ENCODE assay signal across 18 cellular contexts in the genomic region with DNA sequence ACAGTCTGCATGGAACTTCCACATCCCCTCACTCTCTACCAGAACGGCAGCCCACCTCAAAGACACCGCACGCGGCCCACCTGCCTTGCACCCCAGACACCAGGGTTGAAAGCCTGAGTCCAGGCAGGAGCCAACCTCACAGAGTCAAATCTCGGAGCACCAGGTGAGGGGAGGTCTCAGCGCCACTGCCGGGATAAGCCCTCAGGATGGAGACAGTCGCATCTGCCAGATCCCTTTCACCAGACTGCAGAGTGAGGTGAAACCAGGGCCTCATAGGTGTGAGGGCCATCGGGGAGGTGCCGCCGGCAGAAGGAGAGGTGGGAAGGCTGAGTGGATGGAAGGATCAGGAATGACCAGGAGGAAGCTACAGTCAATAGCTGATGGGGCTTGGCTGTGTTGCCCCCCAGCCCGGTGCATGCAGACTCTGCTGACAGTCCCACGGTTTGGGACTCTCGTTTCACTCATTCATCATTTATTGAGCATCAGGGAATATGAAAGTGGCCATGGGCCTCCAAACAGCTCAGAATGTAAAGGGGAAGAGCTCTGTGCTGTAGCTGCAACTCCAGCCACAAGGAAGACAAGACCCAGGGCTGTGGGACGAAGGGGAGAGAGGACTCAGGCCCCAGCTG.
DNase-seq lines count a peak whose midpoint lies in the region; ATAC-seq and TF ChIP-seq lines count a peak whose summit lies in the region.
"Had no signal": no experiment of that assay in that cellular context is flagged by ENCODE, and none has a peak within 500 bp of the region (broad histone marks: within the 10 kb centered on the region; RNA-seq: fewer than 3 reads in every experiment).

No MANE protein-coding gene starts in this region.

- TF ChIP-seq EP300 in esophagus muscularis mucosa (IDR thresholded peaks at IDR 0.05) = no peak

- H3K4me3 Mint-ChIP-seq in natural killer cell treated with Interleukin-12 subunit alpha and Interleukin-12 subunit beta and Interleukin-15 and Interleukin-18, amount 100 ng/mL, for 72 hours = no peak overlapping the region
- H3K4me3 Mint-ChIP-seq in natural killer cell = no peak overlapping the region
- peak overlapping the region; percentile 39 for H3K4me3 Mint-ChIP-seq in endothelial cell (ENCODE audit: unreplicated experiment)
- no peak overlapping the region for H3K4me3 Mint-ChIP-seq in osteocyte (ENCODE audit: unreplicated experiment)

- H3K27ac Mint-ChIP-seq in natural killer cell treated with Interleukin-12 subunit alpha and Interleukin-12 subunit beta and Interleukin-15 and Interleukin-18, amount 100 ng/mL, for 72 hours = no peak overlapping the region
- no peak overlapping the region for H3K27ac Mint-ChIP-seq in natural killer cell
- peak overlapping the region; percentile 68 for H3K27ac Mint-ChIP-seq in endothelial cell (ENCODE audit: unreplicated experiment)
- H3K27ac Mint-ChIP-seq in osteocyte (ENCODE audit: unreplicated experiment) = no peak overlapping the region

- TF ChIP-seq POLR2A in esophagus muscularis mucosa (IDR thresholded peaks at IDR 0.05; ENCODE audit: low read depth) = no peak

- peaks cover 4% of the 10 kb centered on the region for H3K9me3 Mint-ChIP-seq in natural killer cell treated with Interleukin-12 subunit alpha and Interleukin-12 subunit beta and Interleukin-15 and Interleukin-18, amount 100 ng/mL, for 72 hours
- H3K9me3 Mint-ChIP-seq in natural killer cell (peaks cover 2 to 4% of the 10 kb centered on the region in 2 donors), endothelial cell (ENCODE audit: unreplicated experiment) (peaks cover 29% of the 10 kb centered on the region), osteocyte (ENCODE audit: unreplicated experiment) (peaks cover 14% of the 10 kb centered on the region)

- no peaks in the 10 kb centered on the region for H3K4me1 ChIP-seq in esophagus muscularis mucosa

- DNase-seq in natural killer cell treated with Interleukin-12 subunit alpha and Interleukin-12 subunit beta and Interleukin-15 and Interleukin-18, amount 100 ng/mL, for 72 hours (ENCODE audit: low spot score) = peak; percentile 49
- DNase-seq in natural killer cell (no peak), endothelial cell (ENCODE audit: low spot score) (no peak), osteocyte (ENCODE audit: extremely low spot score, unreplicated experiment) (peak; percentile 73), putamen (ENCODE audit: low spot score) (no peak), esophagus muscularis mucosa (ENCODE audit: extremely low spot score) (no peak)
- DNase-seq: ACHN, C1 segment of cervical spinal cord, DMS79 treated with DMSO at 0.1 percent for 48 hours, KBM-7, NCI-H1105, NCI-H2081, NCI-H2171 treated with DMSO at 0.1 percent for 48 hours, NCI-H446, NCI-H748 treated with DMSO at 0.1 percent for 48 hours, SHP77 treated with DMSO at 0.1 percent for 48 hours had no signal

- H3K36me3 Mint-ChIP-seq in natural killer cell treated with Interleukin-12 subunit alpha and Interleukin-12 subunit beta and Interleukin-15 and Interleukin-18, amount 100 ng/mL, for 72 hours = no peaks in the 10 kb centered on the region
- H3K36me3 Mint-ChIP-seq in natural killer cell = no peaks in the 10 kb centered on the region
- H3K36me3 Mint-ChIP-seq in endothelial cell (ENCODE audit: low read depth, unreplicated experiment) = peaks cover 20% of the 10 kb centered on the region
- no peaks in the 10 kb centered on the region for H3K36me3 Mint-ChIP-seq in osteocyte (ENCODE audit: unreplicated experiment)

- H3K27me3 Mint-ChIP-seq in natural killer cell treated with Interleukin-12 subunit alpha and Interleukin-12 subunit beta and Interleukin-15 and Interleukin-18, amount 100 ng/mL, for 72 hours = no peaks in the 10 kb centered on the region
- H3K27me3 Mint-ChIP-seq in natural killer cell (ENCODE audit: low read depth in 2 of 2) = no peaks in the 10 kb centered on the region
- H3K27me3 Mint-ChIP-seq in endothelial cell (ENCODE audit: unreplicated experiment) = peaks cover 28% of the 10 kb centered on the region
- no peaks in the 10 kb centered on the region for H3K27me3 Mint-ChIP-seq in osteocyte (ENCODE audit: unreplicated experiment)

- intact Hi-C loops in natural killer cell (cut with micrococcal nuclease) (no loop called here), esophagus muscularis mucosa (cut with DNase I) (no loop called here)

- H3K27me3 ChIP-seq in esophagus muscularis mucosa = peaks cover 0 to 43% (median 0%) of the 10 kb centered on the region in 4 donors

- no peaks in the 10 kb centered on the region for H3K9me3 ChIP-seq in esophagus muscularis mucosa

- ATAC-seq in natural killer cell treated with Interleukin-12 subunit alpha and Interleukin-12 subunit beta and Interleukin-15 and Interleukin-18, amount 100 ng/mL, for 72 hours = no peak
- ATAC-seq in natural killer cell (no peak), GM21717 (IDR thresholded peaks at IDR 0.05; ENCODE audit: unreplicated experiment) (no peak)
- ATAC-seq: HepG2 had no signal

- no peaks in the 10 kb centered on the region for H3K4me1 Mint-ChIP-seq in natural killer cell treated with Interleukin-12 subunit alpha and Interleukin-12 subunit beta and Interleukin-15 and Interleukin-18, amount 100 ng/mL, for 72 hours (ENCODE audit: low read depth in 2 of 2)
- no peaks in the 10 kb centered on the region for H3K4me1 Mint-ChIP-seq in natural killer cell
- no peaks in the 10 kb centered on the region for H3K4me1 Mint-ChIP-seq in endothelial cell (ENCODE audit: unreplicated experiment)
- no peaks in the 10 kb centered on the region for H3K4me1 Mint-ChIP-seq in osteocyte (ENCODE audit: unreplicated experiment)

- no peak overlapping the region for H3K27ac ChIP-seq in esophagus muscularis mucosa (replicated peaks in 1 of 4)

- WGBS in esophagus muscularis mucosa = 92% methylated on average over 15 of the region's 15 CpGs

- H3K4me3 ChIP-seq in esophagus muscularis mucosa = no peak overlapping the region

- TF ChIP-seq CTCF in natural killer cell (IDR thresholded peaks at IDR 0.05) = no peak
- TF ChIP-seq CTCF in endothelial cell (IDR thresholded peaks at IDR 0.05; ENCODE audit: unreplicated experiment) = no peak
- no peak for TF ChIP-seq CTCF in osteocyte (IDR thresholded peaks at IDR 0.05)
- no peak for TF ChIP-seq CTCF in esophagus muscularis mucosa (IDR thresholded peaks at IDR 0.05)

- H3K36me3 ChIP-seq in esophagus muscularis mucosa = no peaks in the 10 kb centered on the region

Comparison
In these comparisons a context has a peak if more than half of its experiments do, and no peak if none do; other contexts are left out.
1. DNase-seq: peak in natural killer cell treated with Interleukin-12 subunit alpha and Interleukin-12 subunit beta and Interleukin-15 and Interleukin-18, amount 100 ng/mL, for 72 hours (single experiment) and osteocyte (single experiment); none in natural killer cell (single experiment), endothelial cell (single experiment), putamen (single experiment) and esophagus muscularis mucosa (single experiment).